In genomic region chr11:89340450-89340849, GRCh38 we compare ENCODE assay signal across 7 cellular contexts.
DNase-seq lines count a peak whose midpoint lies in the region; ATAC-seq and TF ChIP-seq lines count a peak whose summit lies in the region.
"Not testable (repeated sequence)": the region's sequence is repeated elsewhere in the genome, so short reads cannot be mapped to it uniquely, and the experiment has no call there.

No MANE protein-coding gene starts in this region.

- ATAC-seq in IMR-90 (ENCODE audit: low read depth) = peak; percentile 65
- peak; percentile 76 for ATAC-seq in Right ventricle myocardium superior (ENCODE audit: poor library complexity)
- peak; percentile 28 for ATAC-seq in left lung

- H3K79me1 ChIP-seq in IMR-90 (ENCODE audit: low read depth in 1 of 2, low read length in 2 of 2) = not testable (repeated sequence)

- intact Hi-C loops in IMR-90 (cut with micrococcal nuclease); Right ventricle myocardium superior (cut with DNase I); left lung (cut with DNase I): not testable (repeated sequence)

- CTCF ChIA-PET in IMR-90 (lab: Yijun Ruan, JAX) = not testable (repeated sequence)

- not testable (repeated sequence) for H3K36me3 ChIP-seq in IMR-90 (ENCODE audit: control insufficient read depth, insufficient read depth, low read length); left lung

- dilution Hi-C loops in IMR-90 (cut with HindIII; ENCODE audit: low sequenced_read_pairs, unreplicated experiment) = not testable (repeated sequence)

- not testable (repeated sequence) for H2BK20ac ChIP-seq in IMR-90 (ENCODE audit: low read depth, low read length)

- not testable (repeated sequence) for H3K4me1 ChIP-seq in IMR-90 (ENCODE audit: control insufficient read depth, insufficient read depth, low read length); left lung

- H3K27ac ChIP-seq in IMR-90 (ENCODE audit: insufficient read depth, low read length); left lung: not testable (repeated sequence)

- not testable (repeated sequence) for H3K9ac ChIP-seq in IMR-90 (ENCODE audit: low read depth, low read length)

- H4K91ac ChIP-seq in IMR-90 (ENCODE audit: insufficient read depth, low read depth, low read length) = not testable (repeated sequence)

- BruUV-seq in IMR-90 (replicated peaks; lab: Mats Ljungman, UMichigan) = not testable (repeated sequence)

- not testable (repeated sequence) for H3K56ac ChIP-seq in IMR-90 (ENCODE audit: extremely low read depth, insufficient read depth, low read length)

- H3K27me3 ChIP-seq in IMR-90 (ENCODE audit: control insufficient read depth, insufficient read depth, low read length); left lung: not testable (repeated sequence)

- not testable (repeated sequence) for H3K14ac ChIP-seq in IMR-90 (replicated peaks; ENCODE audit: low read depth, low read length)

- H3K23ac ChIP-seq in IMR-90 (ENCODE audit: low read depth, low read length) = not testable (repeated sequence)

- in situ Hi-C loops in IMR-90 (cut with MboI; ENCODE audit: low sequenced_read_pairs) = not testable (repeated sequence)

- H3K9me1 ChIP-seq in IMR-90 (ENCODE audit: insufficient read depth, low read length) = not testable (repeated sequence)

- not testable (repeated sequence) for H2BK15ac ChIP-seq in IMR-90 (ENCODE audit: low read depth, low read length)

- not testable (repeated sequence) for H2BK120ac ChIP-seq in IMR-90 (ENCODE audit: low read depth, low read length)

- H2BK5ac ChIP-seq in IMR-90 (ENCODE audit: low read depth, low read length, poor library complexity, severe bottlenecking) = peak overlapping the region; percentile 63

- H3K4me2 ChIP-seq in IMR-90 (ENCODE audit: low read depth, low read length) = not testable (repeated sequence)

- POLR2A ChIA-PET in IMR-90 (lab: Charles Lee; ENCODE audit: unreplicated experiment) = not testable (repeated sequence)

- H4K20me1 ChIP-seq in IMR-90 (ENCODE audit: insufficient read depth, low read length) = not testable (repeated sequence)

- H2AFZ ChIP-seq in IMR-90 (replicated peaks; ENCODE audit: low read length, poor library complexity) = not testable (repeated sequence)

- TF ChIP-seq RAD21 in IMR-90 (IDR thresholded peaks at IDR 0.05; ENCODE audit: low read length) = not testable (repeated sequence)

- H3K4me3 ChIP-seq in IMR-90 (ENCODE audit: insufficient read depth, low read depth, low read length); left lung; retinal pigment epithelial cell (ENCODE audit: low read length): not testable (repeated sequence)

- H2AK5ac ChIP-seq in IMR-90 (ENCODE audit: low read depth, low read length) = not testable (repeated sequence)

- not testable (repeated sequence) for H2AK9ac ChIP-seq in IMR-90 (replicated peaks; ENCODE audit: low read depth, low read length, poor library complexity)

- DNase-seq in EH (ENCODE audit: low read depth) (peak; percentile 61), IMR-90 (peak; percentile 51), astrocyte of the hippocampus (ENCODE audit: low read depth, low spot score) (peak; percentile 18), fibroblast of gingiva (ENCODE audit: low read depth) (peak; percentile 14), retinal pigment epithelial cell (ENCODE audit: low read depth) (peak; percentile 35)
- not testable (repeated sequence) for DNase-seq in Right ventricle myocardium superior, left lung

- TF ChIP-seq CTCF in IMR-90 (conservative IDR thresholded peaks at IDR 0.05; ENCODE audit: low read depth, low read length); left lung (IDR thresholded peaks at IDR 0.05); retinal pigment epithelial cell (conservative IDR thresholded peaks at IDR 0.05; ENCODE audit: low read depth, low read length): not testable (repeated sequence)

- not testable (repeated sequence) for H3K18ac ChIP-seq in IMR-90 (ENCODE audit: low read depth, low read length)

- H4K5ac ChIP-seq in IMR-90 (ENCODE audit: low read depth, low read length) = not testable (repeated sequence)

- not testable (repeated sequence) for H3K4ac ChIP-seq in IMR-90 (ENCODE audit: low read depth, low read length)

- TF ChIP-seq POLR2A in IMR-90 (IDR thresholded peaks at IDR 0.05; ENCODE audit: low read depth, low read length) = not testable (repeated sequence)

- not testable (repeated sequence) for H3K9me3 ChIP-seq in IMR-90 (ENCODE audit: control insufficient read depth, insufficient read depth, low read length); left lung

- not testable (repeated sequence) for H4K8ac ChIP-seq in IMR-90 (ENCODE audit: low read depth in 2 of 2, low read length in 2 of 2)

TF ChIP-seq in IMR-90, 13 proteins besides CTCF, POLR2A, EP300 and RAD21:
- TF ChIP-seq CEBPB (IDR thresholded peaks at IDR 0.05; ENCODE audit: low read depth, low read length) = peak; percentile 83
TF ChIP-seq in IMR-90: peak in this region for 1; not testable (repeated sequence) for 12.
